ENCODE assay signal across 14 cellular contexts in the genomic region with DNA sequence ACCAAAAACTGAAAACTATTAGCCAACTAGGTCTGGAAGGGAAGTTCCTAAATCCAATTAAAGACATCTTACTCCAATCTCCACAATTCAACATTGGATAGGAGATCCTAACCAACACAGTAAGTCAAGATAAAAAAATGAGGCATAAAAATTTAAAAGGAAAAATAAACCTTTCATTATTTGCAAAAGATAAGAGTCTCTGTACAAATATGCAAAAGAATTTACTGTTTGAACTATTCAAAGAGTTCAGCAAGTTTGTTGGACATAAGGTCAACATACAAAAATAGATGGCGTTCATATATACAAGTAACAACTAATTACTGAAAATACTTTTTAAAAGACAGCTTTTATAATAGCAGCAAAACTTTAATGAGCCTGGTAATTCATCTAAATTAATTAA. TPM values are rescaled to one million over a fixed set of nuclear protein-coding genes. Genes with fewer than 3 reads are reported as not detected.
A peak's percentile ranks its signal among the peaks of the same experiment; 100 is the strongest.
DNase-seq lines count a peak whose midpoint lies in the region; ATAC-seq and TF ChIP-seq lines count a peak whose summit lies in the region.
"Had no signal": no experiment of that assay in that cellular context is flagged by ENCODE, and none has a peak within 500 bp of the region (broad histone marks: within the 10 kb centered on the region; RNA-seq: fewer than 3 reads in every experiment).

No MANE protein-coding gene starts in this region.

- ATAC-seq in HG03108 (IDR thresholded peaks at IDR 0.05; ENCODE audit: unreplicated experiment) (no peak), GM21786 (IDR thresholded peaks at IDR 0.05; ENCODE audit: unreplicated experiment) (no peak)
- ATAC-seq: GM12878 had no signal

- H3K9me3 ChIP-seq in SK-N-MC (ENCODE audit: low read depth, low read length) = no peaks in the 10 kb centered on the region
- H3K9me3 ChIP-seq: BLaER1, HAP-1 had no signal

- H3K9ac ChIP-seq in SK-N-MC (ENCODE audit: insufficient read length) = no peak overlapping the region
- H3K9ac ChIP-seq: BLaER1 had no signal

- CTCF ChIA-PET in activated naive CD4-positive, alpha-beta T cell treated with anti-CD3 and anti-CD28 coated beads, Interleukin-2, amount 10 ng/mL, durations not matched to agents 7 days and 5 days (lab: Charles Lee) = no interaction called here

- DNase-seq in NCI-H526 treated with DMSO at 0.1 percent for 48 hours (lab: John Stamatoyannopoulos, UW) (peak; percentile 63), NCI-H526 (lab: John Stamatoyannopoulos, UW) (no peak), SK-N-MC (ENCODE audit: low read depth, low spot score) (no peak), mesothelial cell of epicardium (ENCODE audit: low spot score in 2 of 2, unreplicated experiment in 2 of 2) (no peak)
- DNase-seq in activated naive CD4-positive, alpha-beta T cell treated with anti-CD3 and anti-CD28 coated beads, Interleukin-2, amount 10 ng/mL, durations not matched to agents 7 days and 5 days = no peak
- DNase-seq: 8988T; CD4-positive, alpha-beta memory T cell; DMS79 treated with DMSO at 0.1 percent for 48 hours had no signal

- TF ChIP-seq CTCF in mesothelial cell of epicardium (IDR thresholded peaks at IDR 0.05; ENCODE audit: unreplicated experiment) = no peak

- no peak overlapping the region for H3K4me3 Mint-ChIP-seq in mesothelial cell of epicardium
- no peak overlapping the region for H3K4me3 Mint-ChIP-seq in activated naive CD4-positive, alpha-beta T cell treated with anti-CD3 and anti-CD28 coated beads, Interleukin-2, amount 10 ng/mL, durations not matched to agents 7 days and 5 days
- H3K4me3 Mint-ChIP-seq: CD14-positive monocyte; CD4-positive, alpha-beta memory T cell had no signal

- no peaks in the 10 kb centered on the region for H3K36me3 Mint-ChIP-seq in mesothelial cell of epicardium
- no peaks in the 10 kb centered on the region for H3K36me3 Mint-ChIP-seq in activated naive CD4-positive, alpha-beta T cell treated with anti-CD3 and anti-CD28 coated beads, Interleukin-2, amount 10 ng/mL, durations not matched to agents 7 days and 5 days
- H3K36me3 Mint-ChIP-seq: CD14-positive monocyte; CD4-positive, alpha-beta memory T cell had no signal

- peaks cover 8% of the 10 kb centered on the region for H3K9me3 Mint-ChIP-seq in mesothelial cell of epicardium
- no peaks in the 10 kb centered on the region for H3K9me3 Mint-ChIP-seq in activated naive CD4-positive, alpha-beta T cell treated with anti-CD3 and anti-CD28 coated beads, Interleukin-2, amount 10 ng/mL, durations not matched to agents 7 days and 5 days
- H3K9me3 Mint-ChIP-seq: CD14-positive monocyte had no signal

- H3K27me3 Mint-ChIP-seq in mesothelial cell of epicardium (ENCODE audit: low read depth) = no peaks in the 10 kb centered on the region
- no peaks in the 10 kb centered on the region for H3K27me3 Mint-ChIP-seq in activated naive CD4-positive, alpha-beta T cell treated with anti-CD3 and anti-CD28 coated beads, Interleukin-2, amount 10 ng/mL, durations not matched to agents 7 days and 5 days

- peak overlapping the region; percentile 28 for H3K27ac Mint-ChIP-seq in mesothelial cell of epicardium
- no peak overlapping the region for H3K27ac Mint-ChIP-seq in activated naive CD4-positive, alpha-beta T cell treated with anti-CD3 and anti-CD28 coated beads, Interleukin-2, amount 10 ng/mL, durations not matched to agents 7 days and 5 days
- H3K27ac Mint-ChIP-seq: CD14-positive monocyte; CD4-positive, alpha-beta memory T cell had no signal

- H3K27ac ChIP-seq in SK-N-MC = peak overlapping the region; percentile 29; the same call in 1 of the 2 replicates
- H3K27ac ChIP-seq: BLaER1 had no signal

- peaks cover 26% of the 10 kb centered on the region for H3K4me1 Mint-ChIP-seq in mesothelial cell of epicardium
- no peaks in the 10 kb centered on the region for H3K4me1 Mint-ChIP-seq in activated naive CD4-positive, alpha-beta T cell treated with anti-CD3 and anti-CD28 coated beads, Interleukin-2, amount 10 ng/mL, durations not matched to agents 7 days and 5 days
- H3K4me1 Mint-ChIP-seq: CD14-positive monocyte; CD4-positive, alpha-beta memory T cell had no signal

- peaks cover 5% of the 10 kb centered on the region; the same call in 1 of the 2 replicates for H3K36me3 ChIP-seq in SK-N-MC (ENCODE audit: insufficient read depth, low read length)
- H3K36me3 ChIP-seq: BLaER1, HAP-1 had no signal

- no peak overlapping the region for H3K4me3 ChIP-seq in SK-N-MC
- H3K4me3 ChIP-seq: BLaER1, GM12878, HAP-1 had no signal

RNA-seq across cellular contexts. Expression of a gene that starts 3.1 kb away (rescaled TPM):
- total RNA-seq in mesothelial cell of epicardium = 60.5 to 71.4 TPM (median 62.9 TPM) in 3 replicates
